In the genomic region with DNA sequence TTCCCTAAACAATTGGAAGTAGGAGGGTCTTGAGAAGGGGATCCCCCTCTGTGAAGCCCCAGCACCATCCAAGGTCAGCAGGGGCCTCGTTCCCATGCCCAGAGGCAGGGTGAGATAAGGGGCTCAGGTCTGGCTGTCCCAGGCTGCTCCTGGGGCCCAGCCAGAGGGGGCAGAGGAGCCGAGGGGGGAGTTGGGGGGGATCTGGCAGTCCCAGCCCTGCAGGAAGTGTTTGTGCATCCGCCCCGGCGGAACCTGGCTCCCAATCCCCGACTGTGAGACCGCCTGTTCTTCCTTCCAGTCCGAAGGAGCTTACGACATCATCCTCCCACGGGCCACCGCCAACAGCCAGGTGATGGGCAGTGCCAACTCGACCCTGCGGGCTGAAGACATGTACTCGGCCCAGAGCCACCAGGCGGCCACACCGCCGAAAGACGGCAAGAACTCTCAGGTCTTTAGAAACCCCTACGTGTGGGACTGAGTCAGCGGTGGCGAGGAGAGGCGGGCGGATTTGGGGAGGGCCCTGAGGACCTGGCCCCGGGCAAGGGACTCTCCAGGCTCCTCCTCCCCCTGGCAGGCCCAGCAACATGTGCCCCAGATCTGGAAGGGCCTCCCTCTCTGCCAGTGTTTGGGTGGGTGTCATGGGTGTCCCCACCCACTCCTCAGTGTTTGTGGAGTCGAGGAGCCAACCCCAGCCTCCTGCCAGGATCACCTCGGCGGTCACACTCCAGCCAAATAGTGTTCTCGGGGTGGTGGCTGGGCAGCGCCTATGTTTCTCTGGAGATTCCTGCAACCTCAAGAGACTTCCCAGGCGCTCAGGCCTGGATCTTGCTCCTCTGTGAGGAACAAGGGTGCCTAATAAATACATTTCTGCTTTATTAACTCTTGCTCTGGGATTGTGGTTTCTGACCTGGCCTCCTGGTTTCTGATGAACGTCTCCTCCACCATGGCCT, we compare ENCODE assay signal across 12 cellular contexts. TPM values are rescaled to one million over a fixed set of nuclear protein-coding genes. Genes with fewer than 3 reads are reported as not detected.
DNase-seq lines count a peak whose midpoint lies in the region; ATAC-seq and TF ChIP-seq lines count a peak whose summit lies in the region.
"Had no signal": no experiment of that assay in that cellular context is flagged by ENCODE, and none has a peak within 500 bp of the region (broad histone marks: within the 10 kb centered on the region; RNA-seq: fewer than 3 reads in every experiment).

No MANE protein-coding gene starts in this region.

- H3K27ac Mint-ChIP-seq in CD4-positive, alpha-beta T cell = no peak overlapping the region

- no TSS peak for BruUV-seq in OCI-LY7 (replicated peaks; lab: Mats Ljungman, UMichigan)

- H3K9me2 ChIP-seq in OCI-LY7 (ENCODE audit: insufficient read depth, low read length) = no peaks in the 10 kb centered on the region

- no peak overlapping the region for H3K4me3 ChIP-seq in neuronal stem cell (ENCODE audit: low read length in 2 of 2)
- no peak overlapping the region for H3K4me3 ChIP-seq in Peyer's patch
- no peak overlapping the region for H3K4me3 ChIP-seq in OCI-LY7 (ENCODE audit: low read depth, low read length, poor library complexity, severe bottlenecking)
- H3K4me3 ChIP-seq: pancreas, SJCRH30 had no signal

- peak overlapping the region; percentile 47 for H3K27ac ChIP-seq in cingulate gyrus (ENCODE audit: low read depth, low read length)
- no peak overlapping the region for H3K27ac ChIP-seq in neuronal stem cell (replicated peaks; ENCODE audit: low read length)
- H3K27ac ChIP-seq in Peyer's patch = peak overlapping the region in 2 of 4 donors; percentile 2 to 47
- H3K27ac ChIP-seq in OCI-LY7 (ENCODE audit: low read depth, low read length, poor library complexity, severe bottlenecking) = no peak overlapping the region
- no peak overlapping the region for H3K27ac ChIP-seq in CD4-positive, alpha-beta T cell (ENCODE audit: low read depth, low read length)
- H3K27ac ChIP-seq: SJCRH30 had no signal

- H4K8ac ChIP-seq in neuronal stem cell (ENCODE audit: low read depth, low read length) = no peak overlapping the region

- WGBS in neuronal stem cell (ENCODE audit: extremely low coverage in 2 of 2, insufficient read length in 2 of 2, insufficient replicate concordance in 1 of 2), 2 donors = no CpG with 5 or more reads among the region's 31 CpGs

- H3K36me3 ChIP-seq in neuronal stem cell (replicated peaks in 1 of 2; ENCODE audit: control insufficient read depth in 2 of 2, insufficient read depth in 2 of 2, low read length in 2 of 2) (peaks cover 0 to 13% of the 10 kb centered on the region in 2 donors), Peyer's patch (peaks cover 0 to 9% (median 0%) of the 10 kb centered on the region in 3 donors), OCI-LY7 (ENCODE audit: insufficient read depth, low read length) (no peaks in the 10 kb centered on the region)
- H3K36me3 ChIP-seq: SJCRH30 had no signal

- DNase-seq in ELF-1 (ENCODE audit: low read depth, low spot score) (peak; percentile 27), neuronal stem cell (ENCODE audit: low spot score) (no peak), Peyer's patch (no peak), OCI-LY7 (ENCODE audit: low spot score) (no peak)
- DNase-seq in CD4-positive, alpha-beta T cell = no peak
- DNase-seq: glutamatergic neuron; SJCRH30; stimulated activated naive CD4-positive, alpha-beta T cell treated with Interleukin-2 at 50 U/mL for 16 hours had no signal

- no peaks in the 10 kb centered on the region for H3K9me3 ChIP-seq in neuronal stem cell (replicated peaks in 1 of 2; ENCODE audit: control insufficient read depth in 2 of 2, insufficient read depth in 1 of 2, low read depth in 1 of 2, low read length in 2 of 2)
- H3K9me3 ChIP-seq in Peyer's patch = no peaks in the 10 kb centered on the region
- H3K9me3 ChIP-seq in OCI-LY7 (ENCODE audit: low read length) = no peaks in the 10 kb centered on the region
- no peaks in the 10 kb centered on the region for H3K9me3 ChIP-seq in CD4-positive, alpha-beta T cell (ENCODE audit: control insufficient read depth, low read length)
- H3K9me3 ChIP-seq: pancreas, SJCRH30 had no signal

- H3K4me1 Mint-ChIP-seq in CD4-positive, alpha-beta T cell (ENCODE audit: low read depth) = no peaks in the 10 kb centered on the region

- ATAC-seq in HG02571 (IDR thresholded peaks at IDR 0.05; ENCODE audit: unreplicated experiment) (peak; percentile 46), GM18502 (IDR thresholded peaks at IDR 0.05; ENCODE audit: poor library complexity, unreplicated experiment) (no peak)
- ATAC-seq in CD4-positive, alpha-beta T cell (ENCODE audit: poor library complexity) = no peak
- ATAC-seq: pancreas had no signal

- H3K23ac ChIP-seq in neuronal stem cell (ENCODE audit: low read depth, low read length, poor library complexity) = no peak overlapping the region

- no peak overlapping the region for H4K91ac ChIP-seq in neuronal stem cell (ENCODE audit: low read depth, low read length, poor library complexity)

- no peak overlapping the region for H3K9ac ChIP-seq in neuronal stem cell (ENCODE audit: low read depth, low read length, poor library complexity)

- H3K9me3 Mint-ChIP-seq in CD4-positive, alpha-beta T cell = no peaks in the 10 kb centered on the region

- peak overlapping the region; percentile 21 for H2AK5ac ChIP-seq in neuronal stem cell (ENCODE audit: low read depth, low read length)

- H2BK5ac ChIP-seq in neuronal stem cell (ENCODE audit: low read length) = peak overlapping the region; percentile 57

- TF ChIP-seq CTCF in Peyer's patch (IDR thresholded peaks at IDR 0.05) (no peak), OCI-LY7 (conservative IDR thresholded peaks at IDR 0.05; ENCODE audit: low read length) (no peak)
- no peak for TF ChIP-seq CTCF in CD4-positive, alpha-beta T cell (IDR thresholded peaks at IDR 0.05)

- H2BK15ac ChIP-seq in neuronal stem cell (ENCODE audit: low read length) = no peak overlapping the region

- peaks cover 4% of the 10 kb centered on the region for H3K27me3 Mint-ChIP-seq in CD4-positive, alpha-beta T cell

- no peak overlapping the region for H3K4me3 Mint-ChIP-seq in CD4-positive, alpha-beta T cell

- no peaks in the 10 kb centered on the region for H4K20me1 ChIP-seq in OCI-LY7 (ENCODE audit: insufficient read depth, low read length)

- CTCF ChIA-PET in OCI-LY7 (lab: Charles Lee; ENCODE audit: unreplicated experiment) = no interaction called here
- CTCF ChIA-PET in CD4-positive, alpha-beta T cell (lab: Charles Lee) = no interaction called here

- POLR2A ChIA-PET in OCI-LY7 (lab: Charles Lee) = no interaction called here
- POLR2A ChIA-PET in CD4-positive, alpha-beta T cell (lab: Charles Lee) = no interaction called here

- no peaks in the 10 kb centered on the region for H3K79me2 ChIP-seq in OCI-LY7 (ENCODE audit: insufficient read depth, low read depth, low read length)

- peak overlapping the region; percentile 13 for H3K18ac ChIP-seq in neuronal stem cell (ENCODE audit: low read length)

- H2AFZ ChIP-seq in neuronal stem cell (ENCODE audit: low read length) = no peak overlapping the region
- no peak overlapping the region for H2AFZ ChIP-seq in OCI-LY7 (ENCODE audit: low read length)

- no peak overlapping the region for H3K14ac ChIP-seq in neuronal stem cell (ENCODE audit: low read length)

- no peak for TF ChIP-seq POLR2A in Peyer's patch (IDR thresholded peaks at IDR 0.05)

- no peak overlapping the region for H3K4me2 ChIP-seq in neuronal stem cell (ENCODE audit: insufficient read depth, low read length, poor library complexity, severe bottlenecking)
- H3K4me2 ChIP-seq in OCI-LY7 (ENCODE audit: low read length) = no peak overlapping the region

- H3K36me3 Mint-ChIP-seq in CD4-positive, alpha-beta T cell (ENCODE audit: low read depth) = no peaks in the 10 kb centered on the region

- peaks cover 0 to 7% (median 0%) of the 10 kb centered on the region in 3 experiments for H3K27me3 ChIP-seq in neuronal stem cell (ENCODE audit: control insufficient read depth in 3 of 3, insufficient read depth in 3 of 3, low read depth in 1 of 3, low read length in 3 of 3)
- no peaks in the 10 kb centered on the region for H3K27me3 ChIP-seq in Peyer's patch
- peaks cover 5% of the 10 kb centered on the region for H3K27me3 ChIP-seq in CD4-positive, alpha-beta T cell (ENCODE audit: control insufficient read depth, insufficient read depth, low read length)
- H3K27me3 ChIP-seq: pancreas had no signal

- no peak overlapping the region for H3K4ac ChIP-seq in neuronal stem cell (ENCODE audit: low read length)

- peak overlapping the region; percentile 43 for H2BK120ac ChIP-seq in neuronal stem cell (ENCODE audit: low read depth, low read length)

- H3K4me1 ChIP-seq in neuronal stem cell (ENCODE audit: control insufficient read depth in 2 of 2, insufficient read depth in 1 of 2, low read depth in 1 of 2, low read length in 2 of 2) = peaks cover 6 to 17% of the 10 kb centered on the region in 2 donors
- peaks cover 7 to 28% (median 13%) of the 10 kb centered on the region in 4 donors for H3K4me1 ChIP-seq in Peyer's patch
- peaks cover 22% of the 10 kb centered on the region for H3K4me1 ChIP-seq in OCI-LY7 (ENCODE audit: insufficient read depth, low read length, poor library complexity, severe bottlenecking)
- H3K4me1 ChIP-seq: SJCRH30 had no signal

- H3K79me1 ChIP-seq in neuronal stem cell (ENCODE audit: low read depth, low read length) = peaks cover 2% of the 10 kb centered on the region

- H2BK12ac ChIP-seq in neuronal stem cell (ENCODE audit: low read length) = no peak overlapping the region

- intact Hi-C loops in OCI-LY7 (cut with micrococcal nuclease; ENCODE audit: unreplicated experiment) = no loop called here
- intact Hi-C loops in CD4-positive, alpha-beta T cell (cut with DNase I, micrococcal nuclease) = no loop called here

RNA-seq across cellular contexts. Expression of a gene that starts 14.9 kb away (rescaled TPM):
- polyA plus RNA-seq in neuronal stem cell (2013, experiment 1 of 2) = 39.2 TPM
- 37.9 TPM for polyA plus RNA-seq in neuronal stem cell (2013, experiment 2 of 2)
- total RNA-seq in Peyer's patch (100 to 1,000 TPM in 2 of 4 donors, 10 to 100 TPM in 2; 61.1 to 173 (median 107) TPM), OCI-LY7 (2022) (1.1 and 2.0 TPM in 2 replicates)
- total RNA-seq in OCI-LY7 (2014; rRNA removed; shearing (Covaris generic)) = 9.4 and 19.5 TPM in 2 replicates
- not detected for total RNA-seq in CD4-positive, alpha-beta T cell
- total RNA-seq: SJCRH30 had no signal

RNA-seq across cellular contexts. Expression of a gene that starts 19.6 kb away (rescaled TPM):
- 0.10 TPM for polyA plus RNA-seq in neuronal stem cell (2013, experiment 1 of 2)
- 0.04 TPM for polyA plus RNA-seq in neuronal stem cell (2013, experiment 2 of 2)
- total RNA-seq in Peyer's patch = 10 to 100 TPM in 1 of 4 donors, 1 to 10 TPM in 3; 1.1 to 61.1 (median 6.8) TPM
- 6.7 and 7.4 TPM in 2 replicates for total RNA-seq in OCI-LY7 (2014; rRNA removed; shearing (Covaris generic))
- 1.8 and 3.5 TPM in 2 replicates for total RNA-seq in OCI-LY7 (2022)
- total RNA-seq in CD4-positive, alpha-beta T cell = 1 to 10 TPM; 1.8 to 2.6 TPM
- total RNA-seq: SJCRH30 had no signal
